ENCODE assay signal across 1 cellular context in genomic region chr10:133213641-133214467, GRCh38.
TF ChIP-seq lines count a peak whose summit lies in the region.

No MANE protein-coding gene starts in this region.

TF ChIP-seq in K562, 482 proteins besides CTCF, POLR2A, EP300 and RAD21:
- TF ChIP-seq TCF7 (IDR thresholded peaks at IDR 0.05; ENCODE audit: borderline replicate concordance) (no peak), SAP30 (IDR thresholded peaks at IDR 0.05; ENCODE audit: borderline replicate concordance, insufficient read depth, low read depth, low read length, poor library complexity, severe bottlenecking) (no peak), GTF2E2 (tag; IDR thresholded peaks at IDR 0.05) (no peak), MAZ (CRISPR knock-in tag; conservative IDR thresholded peaks at IDR 0.05 in 1 of 2, IDR thresholded peaks at IDR 0.05 in 1 of 2) (no peak), ZNF282 (CRISPR knock-in tag; IDR thresholded peaks at IDR 0.05) (no peak), ZBTB17 (CRISPR knock-in tag; IDR thresholded peaks at IDR 0.05) (no peak), CC2D1A (IDR thresholded peaks at IDR 0.05) (no peak), ZNF561 (CRISPR knock-in tag; conservative IDR thresholded peaks at IDR 0.05) (no peak), ATF1 (CRISPR knock-in tag; IDR thresholded peaks at IDR 0.05) (no peak), ATF1 (tag; IDR thresholded peaks at IDR 0.05) (0 out of 2 replicates have a peak, but pooled peaks have one; percentile 34), MAFK (IDR thresholded peaks at IDR 0.05; ENCODE audit: low read length) (no peak), RERE (CRISPR knock-in tag; IDR thresholded peaks at IDR 0.05; ENCODE audit: borderline replicate concordance) (no peak), DMBX1 (CRISPR knock-in tag; IDR thresholded peaks at IDR 0.05; ENCODE audit: borderline replicate concordance) (no peak), ZNF436 (CRISPR knock-in tag; IDR thresholded peaks at IDR 0.05) (no peak), HLTF (IDR thresholded peaks at IDR 0.05) (no peak), DACH1 (IDR thresholded peaks at IDR 0.05; ENCODE audit: partially characterized antibody) (no peak), ATF3 (IDR thresholded peaks at IDR 0.05) (peak; percentile 61), ATF3 (CRISPR knock-in tag; conservative IDR thresholded peaks at IDR 0.05) (no peak), ZNF347 (CRISPR knock-in tag; IDR thresholded peaks at IDR 0.05; ENCODE audit: low read depth) (no peak), BDP1 (IDR thresholded peaks at IDR 0.05; ENCODE audit: insufficient read depth, insufficient read length) (no peak), ZBTB34 (CRISPR knock-in tag; IDR thresholded peaks at IDR 0.05) (no peak), ZBTB9 (CRISPR knock-in tag; IDR thresholded peaks at IDR 0.05) (peak; percentile 89), NR3C1 (CRISPR knock-in tag; IDR thresholded peaks at IDR 0.05) (no peak)
